In the genomic region with DNA sequence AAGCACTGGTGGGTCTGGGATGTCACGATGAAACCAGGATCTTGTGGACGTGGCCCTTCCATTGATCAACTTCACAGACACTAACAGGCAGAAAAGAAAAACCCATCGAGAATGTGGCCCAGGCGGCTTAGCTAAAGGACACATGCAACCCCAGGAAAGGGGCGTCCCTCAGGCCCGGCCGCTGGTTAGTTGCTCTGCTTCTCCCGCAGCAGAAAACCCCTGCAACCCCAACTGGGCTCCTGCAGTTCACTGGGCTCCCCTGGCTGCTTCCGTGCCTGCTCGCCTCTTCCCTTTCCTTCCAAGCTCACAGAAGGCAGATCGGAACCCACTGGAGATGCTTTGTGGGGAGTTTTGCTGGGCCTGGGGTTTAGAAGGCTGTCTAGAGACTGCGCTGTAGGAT, we compare ENCODE assay signal across 14 cellular contexts. TPM values are rescaled to one million over a fixed set of nuclear protein-coding genes. Genes with fewer than 3 reads are reported as not detected.
DNase-seq lines count a peak whose midpoint lies in the region; ATAC-seq and TF ChIP-seq lines count a peak whose summit lies in the region.
"Had no signal": no experiment of that assay in that cellular context is flagged by ENCODE, and none has a peak within 500 bp of the region (broad histone marks: within the 10 kb centered on the region; RNA-seq: fewer than 3 reads in every experiment).

No MANE protein-coding gene starts in this region.

- no peaks in the 10 kb centered on the region for H3K9me3 ChIP-seq in HCT116 (ENCODE audit: control insufficient read depth in 1 of 2, insufficient read depth in 1 of 2, low read depth in 1 of 2, low read length in 2 of 2)
- H3K9me3 ChIP-seq in left lung: no peaks in the 10 kb centered on the region
- H3K9me3 ChIP-seq in stomach: peaks cover 0 to under 1% (median 0%) of the 10 kb centered on the region in 4 donors
- H3K9me3 ChIP-seq: mucosa of descending colon had no signal

- no peaks in the 10 kb centered on the region for H3K79me2 ChIP-seq in HCT116 (ENCODE audit: insufficient read depth, low read length)

- ATAC-seq in HCT116 (no peak), left lung (no peak), GM18868 (IDR thresholded peaks at IDR 0.05; ENCODE audit: unreplicated experiment) (no peak)
- ATAC-seq in activated naive CD8-positive, alpha-beta T cell treated with anti-CD3 and anti-CD28 coated beads, Interleukin-2, amount 50 U/mL, for 24 hours: no peak
- no peak for ATAC-seq in activated naive CD4-positive, alpha-beta T cell treated with anti-CD3 and anti-CD28 coated beads, Interleukin-2, amount 50 U/mL, for 72 hours

- H3K36me3 Mint-ChIP-seq in activated naive CD8-positive, alpha-beta T cell treated with anti-CD3 and anti-CD28 coated beads, Interleukin-2, amount 50 U/mL, for 24 hours (ENCODE audit: low read depth): peaks cover 3% of the 10 kb centered on the region
- peaks cover under 1 to 6% of the 10 kb centered on the region in 2 donors for H3K36me3 Mint-ChIP-seq in activated naive CD4-positive, alpha-beta T cell treated with anti-CD3 and anti-CD28 coated beads, Interleukin-2, amount 50 U/mL, for 72 hours

- TF ChIP-seq CTCF in HCT116 (IDR thresholded peaks at IDR 0.05 in 2 of 3, conservative IDR thresholded peaks at IDR 0.05 in 1 of 3; ENCODE audit: borderline replicate concordance in 1 of 3, insufficient read depth in 1 of 3, low read depth in 2 of 3, low read length in 2 of 3) (no peak), left lung (IDR thresholded peaks at IDR 0.05) (no peak), stomach (IDR thresholded peaks at IDR 0.05) (no peak)

- H3K27me3 Mint-ChIP-seq in activated naive CD8-positive, alpha-beta T cell treated with anti-CD3 and anti-CD28 coated beads, Interleukin-2, amount 50 U/mL, for 24 hours: peaks cover 35% of the 10 kb centered on the region

- no peak overlapping the region for H3K27ac Mint-ChIP-seq in activated naive CD8-positive, alpha-beta T cell treated with anti-CD3 and anti-CD28 coated beads, Interleukin-2, amount 50 U/mL, for 24 hours
- H3K27ac Mint-ChIP-seq in activated naive CD4-positive, alpha-beta T cell treated with anti-CD3 and anti-CD28 coated beads, Interleukin-2, amount 50 U/mL, for 72 hours: no peak overlapping the region

- peaks cover 8% of the 10 kb centered on the region for H3K9me3 Mint-ChIP-seq in activated naive CD8-positive, alpha-beta T cell treated with anti-CD3 and anti-CD28 coated beads, Interleukin-2, amount 50 U/mL, for 24 hours
- peaks cover 0 to under 1% of the 10 kb centered on the region in 2 donors for H3K9me3 Mint-ChIP-seq in activated naive CD4-positive, alpha-beta T cell treated with anti-CD3 and anti-CD28 coated beads, Interleukin-2, amount 50 U/mL, for 72 hours

- no peaks in the 10 kb centered on the region for H4K20me1 ChIP-seq in HCT116 (ENCODE audit: insufficient read depth)

- peak overlapping the region; percentile 68 for H3K4me3 Mint-ChIP-seq in activated naive CD8-positive, alpha-beta T cell treated with anti-CD3 and anti-CD28 coated beads, Interleukin-2, amount 50 U/mL, for 24 hours

- H3K4me1 Mint-ChIP-seq in activated naive CD8-positive, alpha-beta T cell treated with anti-CD3 and anti-CD28 coated beads, Interleukin-2, amount 50 U/mL, for 24 hours: no peaks in the 10 kb centered on the region

- H3K27ac ChIP-seq in HCT116 (ENCODE audit: low read depth, low read length): no peak overlapping the region
- H3K27ac ChIP-seq in left lung: no peak overlapping the region
- peak overlapping the region in 4 of 5 donors; percentile 34 to 76 (median 60) for H3K27ac ChIP-seq in stomach
- H3K27ac ChIP-seq: spleen had no signal

- no peak for TF ChIP-seq RAD21 in HCT116 (IDR thresholded peaks at IDR 0.05; ENCODE audit: low read depth)

- TF ChIP-seq POLR2A in HCT116 (IDR thresholded peaks at IDR 0.05; ENCODE audit: borderline replicate concordance, extremely low read depth, insufficient read depth, insufficient read length) (no peak), stomach (IDR thresholded peaks at IDR 0.05) (no peak)

- WGBS in stomach, 5 donors: 69 to 91% (median 82%) methylated on average over 10 to 12 of the region's 12 CpGs

- BruUV-seq in HCT116 (replicated peaks; lab: Mats Ljungman, UMichigan): no TSS peak

- no peak for TF ChIP-seq EP300 in stomach (IDR thresholded peaks at IDR 0.05)

- peak overlapping the region; percentile 61 for H2AFZ ChIP-seq in HCT116 (ENCODE audit: low read depth, low read length, poor library complexity, severe bottlenecking)

- H3K4me1 ChIP-seq in HCT116 (ENCODE audit: control insufficient read depth in 1 of 2, insufficient read depth in 2 of 2, low read length in 2 of 2): peaks cover 0 to 12% of the 10 kb centered on the region in 2 experiments; a peak in 1 of 4 replicates
- peaks cover 6 to 14% of the 10 kb centered on the region in 2 donors for H3K4me1 ChIP-seq in left lung
- H3K4me1 ChIP-seq in stomach: peaks cover 4 to 36% (median 23%) of the 10 kb centered on the region in 4 donors

- intact Hi-C loops in HCT116 (cut with micrococcal nuclease) (no loop called here), left lung (cut with DNase I) (no loop called here), stomach (cut with DNase I; ENCODE audit: low total_unique reads) (no loop called here)

- H3K4me3 ChIP-seq in HCT116 (replicated peaks in 1 of 2; ENCODE audit: low read depth in 1 of 2, low read length in 2 of 2) (no peak overlapping the region; a peak in 1 of 4 replicates), left lung (peak overlapping the region; percentile 58 to 61), stomach (peak overlapping the region; percentile 63 to 78 (median 72))
- H3K4me3 ChIP-seq: mucosa of descending colon had no signal

- no peaks in the 10 kb centered on the region for H3K27me3 ChIP-seq in HCT116 (ENCODE audit: insufficient read depth, low read length)
- H3K27me3 ChIP-seq in left lung: peaks cover 0 to 35% of the 10 kb centered on the region in 2 donors
- H3K27me3 ChIP-seq in stomach: peaks cover 0 to 36% (median 21%) of the 10 kb centered on the region in 3 donors

- H3K9me2 ChIP-seq in HCT116 (ENCODE audit: insufficient read depth): no peaks in the 10 kb centered on the region

- H3K36me3 ChIP-seq in HCT116 (ENCODE audit: control insufficient read depth in 1 of 2, insufficient read depth in 2 of 2, low read length in 2 of 2): no peaks in the 10 kb centered on the region
- H3K36me3 ChIP-seq in left lung: no peaks in the 10 kb centered on the region
- no peaks in the 10 kb centered on the region for H3K36me3 ChIP-seq in stomach
- H3K36me3 ChIP-seq: heart left ventricle, spleen had no signal

- no peak overlapping the region for H3K9ac ChIP-seq in HCT116 (ENCODE audit: low read length)

- CTCF ChIA-PET in HCT116 (lab: Charles Lee): interaction anchor here (2.2 kb wide), 1 partner anchor 19 kb away, joined by 12 read pairs; no protein-coding TSS in a partner anchor

- POLR2A ChIA-PET in HCT116 (lab: Charles Lee): no interaction called here

- RAD21 ChIA-PET in HCT116 (lab: Charles Lee; ENCODE audit: low non-redundant PET in 1 of 2, low total read pairs in 2 of 2, uncharacterized antibody in 2 of 2, unreplicated experiment in 2 of 2): no interaction called here

- no peak for DNase-seq in HCT116 (ENCODE audit: low read depth, low spot score)
- DNase-seq in activated naive CD8-positive, alpha-beta T cell treated with anti-CD3 and anti-CD28 coated beads, Interleukin-2, amount 50 U/mL, for 24 hours: no peak
- no peak for DNase-seq in left lung
- no peak for DNase-seq in stomach
- DNase-seq in activated CD4-positive, CD25-positive, alpha-beta regulatory T cell (lab: John Stamatoyannopoulos, UW): no peak
- no peak for DNase-seq in activated naive CD4-positive, alpha-beta T cell treated with anti-CD3 and anti-CD28 coated beads, Interleukin-2, amount 50 U/mL, for 72 hours (ENCODE audit: low spot score in 2 of 2)
- DNase-seq: activated effector memory CD4-positive, alpha-beta T cell treated with Interleukin-2 at 50 U/mL for 16 hours; SIG-M5; spleen had no signal

- peak overlapping the region; percentile 81 for H3K4me2 ChIP-seq in HCT116 (ENCODE audit: low read length)

TF ChIP-seq in HCT116, 20 proteins besides CTCF, POLR2A, EP300 and RAD21:
- TF ChIP-seq EGR1 (IDR thresholded peaks at IDR 0.05; ENCODE audit: low read depth) (no peak), ZNF274 (IDR thresholded peaks at IDR 0.05; ENCODE audit: low read depth, low read length) (no peak), ELF1 (IDR thresholded peaks at IDR 0.05; ENCODE audit: borderline replicate concordance, low read depth) (no peak)

RNA-seq across cellular contexts. Expression of a gene that starts 1.1 kb away (rescaled TPM):
- total RNA-seq in HCT116 (2021; ENCODE audit: unreplicated experiment): 1.0 TPM
- polyA plus RNA-seq in HCT116 (2012): 1.3 and 1.4 TPM in 2 replicates
- total RNA-seq in left lung: 10 to 100 TPM; 11.3 to 12.3 TPM
- total RNA-seq in stomach: 10 to 100 TPM in 3 of 5 donors, 1 to 10 TPM in 2; 7.0 to 23.6 (median 18.5) TPM
- polyA plus RNA-seq in stomach: 1 to 10 TPM; 1.2 to 4.0 (median 2.4) TPM
- not detected for total RNA-seq in activated naive CD4-positive, alpha-beta T cell treated with anti-CD3 and anti-CD28 coated beads, Interleukin-2, amount 50 U/mL, for 72 hours
- total RNA-seq: MCF 10A, NCI-H460 had no signal

Comparison
In these comparisons a context has a peak if more than half of its experiments do, and no peak if none do; other contexts are left out.
1. H3K27ac ChIP-seq: peak in stomach (4 of 5); none in HCT116 (single experiment) and left lung (0 of 2).
2. H3K4me3 ChIP-seq: peak in left lung (2 of 2) and stomach (4 of 4); none in HCT116 (0 of 2).